Comparison of ENCODE assay signal across 16 cellular contexts in genomic region chr14:38129192-38129591, GRCh38.
DNase-seq lines count a peak whose midpoint lies in the region; ATAC-seq lines count a peak whose summit lies in the region.
"Had no signal": no experiment of that assay in that cellular context is flagged by ENCODE, and none has a peak within 500 bp of the region (broad histone marks: within the 10 kb centered on the region; RNA-seq: fewer than 3 reads in every experiment).

No MANE protein-coding gene starts in this region.

- no peak overlapping the region for H3K27ac Mint-ChIP-seq in activated CD4-positive, alpha-beta T cell treated with anti-CD3 and anti-CD28 coated beads for 36 hours
- no peak overlapping the region for H3K27ac Mint-ChIP-seq in stimulated activated naive CD8-positive, alpha-beta T cell treated with anti-CD3 and anti-CD28 coated beads, Interleukin-15, amount 100 ng/mL, for 72 hours
- H3K27ac Mint-ChIP-seq in activated T-helper 17 cell treated with anti-CD3 and anti-CD28 coated beads, Interleukin-2, amount 50 U/mL, for 72 hours: no peak overlapping the region

- peak; percentile 42 for ATAC-seq in activated CD4-positive, alpha-beta T cell treated with anti-CD3 and anti-CD28 coated beads for 36 hours
- ATAC-seq in stimulated activated naive CD8-positive, alpha-beta T cell treated with anti-CD3 and anti-CD28 coated beads, Interleukin-15, amount 100 ng/mL, for 72 hours: peak; percentile 66
- ATAC-seq in stimulated activated naive CD8-positive, alpha-beta T cell treated with anti-CD3 and anti-CD28 coated beads, Interleukin-15, Interleukin-2, amounts not matched to agents 100 U/mL and 50 U/mL, for 24 hours: no peak
- peak; percentile 66 for ATAC-seq in activated T-helper 17 cell treated with anti-CD3 and anti-CD28 coated beads, Interleukin-2, amount 50 U/mL, for 72 hours (replicated peaks)
- ATAC-seq in GM21423 (IDR thresholded peaks at IDR 0.05; ENCODE audit: unreplicated experiment): no peak
- ATAC-seq in GM18520 (IDR thresholded peaks at IDR 0.05; ENCODE audit: unreplicated experiment): no peak
- ATAC-seq: A549, GM12878 had no signal

- no peak for DNase-seq in activated CD4-positive, alpha-beta T cell treated with anti-CD3 and anti-CD28 coated beads for 36 hours
- DNase-seq in activated CD4-positive, alpha-beta T cell treated with anti-CD3 and anti-CD28 coated beads for 48 hours: no peak
- no peak for DNase-seq in stimulated activated naive CD8-positive, alpha-beta T cell treated with anti-CD3 and anti-CD28 coated beads, Interleukin-15, amount 100 ng/mL, for 72 hours
- DNase-seq in stimulated activated naive CD8-positive, alpha-beta T cell treated with anti-CD3 and anti-CD28 coated beads, Interleukin-15, Interleukin-2, amounts not matched to agents 100 U/mL and 50 U/mL, for 24 hours: no peak
- no peak for DNase-seq in SIG-M5 treated with dmso at 0.1 percent for 504 hours (lab: John Stamatoyannopoulos, UW; ENCODE audit: unreplicated experiment)
- DNase-seq: AML-193, Calu3, DMS79 treated with DMSO at 0.1 percent for 48 hours, EL, GM23248 had no signal

- peaks cover 3% of the 10 kb centered on the region for H3K9me3 Mint-ChIP-seq in activated CD4-positive, alpha-beta T cell treated with anti-CD3 and anti-CD28 coated beads for 36 hours (ENCODE audit: low read depth)
- peaks cover 0 to 6% of the 10 kb centered on the region in 2 donors for H3K9me3 Mint-ChIP-seq in stimulated activated naive CD8-positive, alpha-beta T cell treated with anti-CD3 and anti-CD28 coated beads, Interleukin-15, amount 100 ng/mL, for 72 hours
- H3K9me3 Mint-ChIP-seq in activated T-helper 17 cell treated with anti-CD3 and anti-CD28 coated beads, Interleukin-2, amount 50 U/mL, for 72 hours: no peaks in the 10 kb centered on the region

- H3K27me3 Mint-ChIP-seq in activated CD4-positive, alpha-beta T cell treated with anti-CD3 and anti-CD28 coated beads for 36 hours: no peaks in the 10 kb centered on the region
- no peaks in the 10 kb centered on the region for H3K27me3 Mint-ChIP-seq in stimulated activated naive CD8-positive, alpha-beta T cell treated with anti-CD3 and anti-CD28 coated beads, Interleukin-15, amount 100 ng/mL, for 72 hours
- H3K27me3 Mint-ChIP-seq in activated T-helper 17 cell treated with anti-CD3 and anti-CD28 coated beads, Interleukin-2, amount 50 U/mL, for 72 hours: no peaks in the 10 kb centered on the region
- H3K27me3 Mint-ChIP-seq: CD4-positive, alpha-beta memory T cell had no signal

- POLR2A ChIA-PET in activated CD4-positive, alpha-beta T cell treated with anti-CD3 and anti-CD28 coated beads for 36 hours (lab: Charles Lee): no interaction called here

- peaks cover 25% of the 10 kb centered on the region for H3K4me1 Mint-ChIP-seq in activated CD4-positive, alpha-beta T cell treated with anti-CD3 and anti-CD28 coated beads for 36 hours
- H3K4me1 Mint-ChIP-seq in stimulated activated naive CD8-positive, alpha-beta T cell treated with anti-CD3 and anti-CD28 coated beads, Interleukin-15, amount 100 ng/mL, for 72 hours: peaks cover 18% of the 10 kb centered on the region
- peaks cover 7% of the 10 kb centered on the region for H3K4me1 Mint-ChIP-seq in activated T-helper 17 cell treated with anti-CD3 and anti-CD28 coated beads, Interleukin-2, amount 50 U/mL, for 72 hours

- intact Hi-C loops in activated CD4-positive, alpha-beta T cell treated with anti-CD3 and anti-CD28 coated beads for 36 hours (cut with DNase I, micrococcal nuclease): no loop called here

- CTCF ChIA-PET in activated CD4-positive, alpha-beta T cell treated with anti-CD3 and anti-CD28 coated beads for 36 hours (lab: Charles Lee): interaction anchor here (0.8 kb wide), 1 partner anchor 8 kb away, joined by 3 read pairs; no protein-coding TSS in a partner anchor

- H3K36me3 Mint-ChIP-seq in activated CD4-positive, alpha-beta T cell treated with anti-CD3 and anti-CD28 coated beads for 36 hours (ENCODE audit: low read depth): no peaks in the 10 kb centered on the region
- no peaks in the 10 kb centered on the region for H3K36me3 Mint-ChIP-seq in activated T-helper 17 cell treated with anti-CD3 and anti-CD28 coated beads, Interleukin-2, amount 50 U/mL, for 72 hours (ENCODE audit: low read depth)
- H3K36me3 Mint-ChIP-seq: CD4-positive, alpha-beta memory T cell had no signal

- no peak overlapping the region for H3K4me3 Mint-ChIP-seq in activated CD4-positive, alpha-beta T cell treated with anti-CD3 and anti-CD28 coated beads for 36 hours
- H3K4me3 Mint-ChIP-seq in stimulated activated naive CD8-positive, alpha-beta T cell treated with anti-CD3 and anti-CD28 coated beads, Interleukin-15, amount 100 ng/mL, for 72 hours: no peak overlapping the region
- peak overlapping the region; percentile 45 for H3K4me3 Mint-ChIP-seq in activated T-helper 17 cell treated with anti-CD3 and anti-CD28 coated beads, Interleukin-2, amount 50 U/mL, for 72 hours

Comparison
In these comparisons a context has a peak if more than half of its experiments do, and no peak if none do; other contexts are left out.
1. ATAC-seq: peak in activated CD4-positive, alpha-beta T cell treated with anti-CD3 and anti-CD28 coated beads for 36 hours (single experiment), stimulated activated naive CD8-positive, alpha-beta T cell treated with anti-CD3 and anti-CD28 coated beads, Interleukin-15, amount 100 ng/mL, for 72 hours (single experiment) and activated T-helper 17 cell treated with anti-CD3 and anti-CD28 coated beads, Interleukin-2, amount 50 U/mL, for 72 hours (single experiment); none in stimulated activated naive CD8-positive, alpha-beta T cell treated with anti-CD3 and anti-CD28 coated beads, Interleukin-15, Interleukin-2, amounts not matched to agents 100 U/mL and 50 U/mL, for 24 hours (single experiment), GM21423 (single experiment) and GM18520 (single experiment).